13 cellular contexts compared by ENCODE assay signal in the genomic region with DNA sequence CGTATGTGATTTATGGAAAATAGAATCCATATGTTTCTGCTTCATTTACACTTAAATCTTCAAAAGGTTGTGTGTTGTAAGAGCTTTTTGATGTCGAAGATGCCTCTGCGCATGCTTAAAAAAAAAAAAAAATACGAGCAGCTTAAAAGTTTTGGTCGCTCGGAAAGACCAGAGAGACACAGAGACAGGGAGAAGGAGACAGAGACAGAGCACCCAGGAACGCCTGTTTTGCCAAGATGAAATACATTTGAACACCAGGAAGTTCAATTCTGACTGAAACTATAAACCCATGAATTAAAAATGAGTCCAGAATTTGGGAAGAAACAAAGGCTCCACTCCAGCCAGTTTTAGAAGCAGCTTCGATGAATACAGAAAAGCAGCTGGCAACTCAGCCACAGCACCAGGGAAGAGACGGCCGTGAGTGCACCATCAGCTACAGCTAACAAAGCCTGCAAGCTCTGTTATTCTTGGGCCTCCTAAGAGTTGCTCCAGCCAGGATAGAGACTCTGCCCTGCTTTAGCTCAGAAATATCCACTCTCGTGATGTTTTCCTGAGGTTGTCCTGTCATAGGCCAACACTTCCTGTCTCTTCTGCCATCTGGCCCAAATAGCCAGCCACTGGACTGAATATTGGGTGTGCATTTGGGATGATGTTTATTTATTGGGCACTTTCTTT. TPM values are rescaled to one million over a fixed set of nuclear protein-coding genes. Genes with fewer than 3 reads are reported as not detected.
DNase-seq lines count a peak whose midpoint lies in the region; ATAC-seq, FAIRE-seq and TF ChIP-seq lines count a peak whose summit lies in the region.
"Had no signal": no experiment of that assay in that cellular context is flagged by ENCODE, and none has a peak within 500 bp of the region (broad histone marks: within the 10 kb centered on the region; RNA-seq: fewer than 3 reads in every experiment).

No MANE protein-coding gene starts in this region.

- H3K4ac ChIP-seq in H1 (replicated peaks; ENCODE audit: insufficient read length, low read depth, low read length) = no peak overlapping the region

- no peak overlapping the region for H2AK5ac ChIP-seq in H1 (ENCODE audit: low read depth, low read length)

- 87% methylated on average over 11 of the region's 11 CpGs; no CpG with 5 or more reads in 1 of the 2 experiments for WGBS in H1 (ENCODE audit: extremely low coverage in 1 of 2, insufficient coverage in 1 of 2, insufficient read length in 1 of 2, insufficient replicate concordance in 2 of 2, low coverage in 1 of 2, low lambda C conversion rate in 2 of 2, missing lambda C conversion rate in 1 of 2), 2 experiments

- no peaks in the 10 kb centered on the region for H3K23me2 ChIP-seq in H1 (ENCODE audit: low read depth, low read length)

- CTCF ChIA-PET in H1 (lab: Charles Lee; ENCODE audit: partially characterized antibody) = interaction anchor here (0.6 to 2.2 kb wide), 9 partner anchors 10 to 374 kb away, joined by 3 to 14 read pairs (median 4); no protein-coding TSS in a partner anchor

- H3K23ac ChIP-seq in H1 (ENCODE audit: insufficient read length) = no peak overlapping the region

- H3K79me2 ChIP-seq in H1 (ENCODE audit: control insufficient read depth in 1 of 2, insufficient read depth in 2 of 2, low read length in 2 of 2) = no peaks in the 10 kb centered on the region

- H2AFZ ChIP-seq in H1 (ENCODE audit: low read length) = no peak overlapping the region

- no peak overlapping the region for H4K5ac ChIP-seq in H1 (ENCODE audit: insufficient read length, low read depth, low read length)

- DNase-seq in HFF-Myc (ENCODE audit: extremely low read depth, low read depth) = no peak
- DNase-seq in H1 (ENCODE audit: low read depth in 1 of 2, low spot score in 2 of 2) = no peak
- peak; percentile 26 for DNase-seq in midbrain (lab: John Stamatoyannopoulos, UW)
- DNase-seq in superior temporal gyrus (ENCODE audit: extremely low spot score) = peak; percentile 61
- DNase-seq in GM19240 (ENCODE audit: insufficient read length, low spot score) = no peak
- DNase-seq: activated CD4-positive, alpha-beta T cell treated with anti-CD3 and anti-CD28 coated beads, Interleukin-2, amount 50 U/mL, for 4 hours; activated naive CD4-positive, alpha-beta T cell; NCI-H1436 treated with DMSO at 0.1 percent for 48 hours; SW 1271 had no signal

- H4K20me1 ChIP-seq in H1 (replicated peaks in 1 of 2; ENCODE audit: control insufficient read depth in 1 of 2, insufficient read depth in 2 of 2, low read length in 2 of 2) = no peaks in the 10 kb centered on the region

- peaks cover 1 to 4% (median 2%) of the 10 kb centered on the region in 4 experiments; a peak in 3 of 7 replicates for H3K4me1 ChIP-seq in H1 (replicated peaks in 1 of 4; ENCODE audit: control insufficient read depth in 3 of 4, insufficient read depth in 4 of 4, low read length in 3 of 4)

- TF ChIP-seq RAD21 in H1 (IDR thresholded peaks at IDR 0.05 in 1 of 2, conservative IDR thresholded peaks at IDR 0.05 in 1 of 2; ENCODE audit: low read depth in 2 of 2, low read length in 2 of 2) = no peak

- H3K27me3 ChIP-seq in H1 (replicated peaks in 1 of 4; ENCODE audit: control insufficient read depth in 3 of 4, extremely low read depth in 1 of 4, insufficient read depth in 3 of 4, low read length in 3 of 4) = no peaks in the 10 kb centered on the region

- H2BK120ac ChIP-seq in H1 (replicated peaks; ENCODE audit: low read depth, low read length) = no peak overlapping the region

- H2BK15ac ChIP-seq in H1 (ENCODE audit: low read length) = no peak overlapping the region

- H3K9ac ChIP-seq in H1 (replicated peaks in 1 of 4; ENCODE audit: extremely low read depth in 1 of 4, low read depth in 3 of 4, low read length in 3 of 4) = no peak overlapping the region

- H2BK5ac ChIP-seq in H1 (ENCODE audit: low read depth, low read length) = no peak overlapping the region

- H4K91ac ChIP-seq in H1 (replicated peaks; ENCODE audit: insufficient read length, low read length) = no peak overlapping the region

- no peaks in the 10 kb centered on the region for H3K9me3 ChIP-seq in H1 (ENCODE audit: insufficient read depth in 2 of 2, low read depth in 1 of 2, low read length in 1 of 2)

- no peak for TF ChIP-seq POLR2A in H1 (IDR thresholded peaks at IDR 0.05; ENCODE audit: control extremely low read depth in 1 of 2, low read depth in 2 of 2, low read length in 2 of 2)

- H3K36me3 ChIP-seq in H1 (ENCODE audit: control insufficient read depth in 2 of 4, insufficient read depth in 4 of 4, low read length in 3 of 4) = no peaks in the 10 kb centered on the region

- no peak overlapping the region for H2BK20ac ChIP-seq in H1 (ENCODE audit: low read length)

- no peak overlapping the region for H3K18ac ChIP-seq in H1 (ENCODE audit: extremely low read depth, low read length)

- FAIRE-seq in H1 (lab: Jason Lieb, UNC) = no peak
- FAIRE-seq: HTR-8/SVneo had no signal

- TF ChIP-seq CTCF in HFF-Myc (IDR thresholded peaks at IDR 0.05; ENCODE audit: low read depth, low read length, missing control alignments) = no peak
- TF ChIP-seq CTCF in H1 (IDR thresholded peaks at IDR 0.05; ENCODE audit: control extremely low read depth in 1 of 3, insufficient read depth in 1 of 3, low read depth in 1 of 3, low read length in 3 of 3) = no peak

- H3K27ac ChIP-seq in H1 (ENCODE audit: low read depth, low read length) = no peak overlapping the region

- H4K8ac ChIP-seq in H1 (ENCODE audit: extremely low read depth, insufficient read depth, low read length) = no peak overlapping the region

- H3K4me2 ChIP-seq in H1 (ENCODE audit: insufficient read depth in 1 of 2, low read depth in 2 of 2, low read length in 2 of 2) = no peak overlapping the region

- peak overlapping the region; percentile 24 for H3K4me3 ChIP-seq in HFF-Myc (replicated peaks; ENCODE audit: low read depth, low read length)
- H3K4me3 ChIP-seq in H1 (ENCODE audit: extremely low read depth in 1 of 4, insufficient read depth in 2 of 4, low read depth in 3 of 4, low read length in 4 of 4) = no peak overlapping the region

- H3K14ac ChIP-seq in H1 (ENCODE audit: insufficient read length) = no peak overlapping the region

- no peak for TF ChIP-seq EP300 in H1 (IDR thresholded peaks at IDR 0.05; ENCODE audit: borderline replicate concordance in 1 of 2, low read depth in 2 of 2, low read length in 2 of 2)

- H3K79me1 ChIP-seq in H1 (ENCODE audit: low read depth, low read length) = no peaks in the 10 kb centered on the region

- peak overlapping the region; percentile 22; the same call in 1 of the 2 replicates for H2BK12ac ChIP-seq in H1 (ENCODE audit: low read depth, low read length)

- no peak overlapping the region for H3K56ac ChIP-seq in H1 (replicated peaks; ENCODE audit: insufficient read length, low read depth, low read length)

- no peak for ATAC-seq in HG03571 (IDR thresholded peaks at IDR 0.05; ENCODE audit: unreplicated experiment)
- ATAC-seq in HG03139 (IDR thresholded peaks at IDR 0.05; ENCODE audit: unreplicated experiment) = no peak
- no peak for ATAC-seq in GM21717 (IDR thresholded peaks at IDR 0.05; ENCODE audit: unreplicated experiment)

- POLR2A ChIA-PET in H1 (lab: Charles Lee; ENCODE audit: partially characterized antibody) = interaction anchor here (1.2 kb wide), 1 partner anchor 24 kb away, joined by 4 read pairs; no protein-coding TSS in a partner anchor

TF ChIP-seq in H1, 55 proteins besides CTCF, POLR2A, EP300 and RAD21 (continues in another document):
- no peak for TF ChIP-seq SP4 (IDR thresholded peaks at IDR 0.05; ENCODE audit: low read length)
- no peak for TF ChIP-seq TAF7 (optimal IDR thresholded peaks at IDR 0.05; ENCODE audit: borderline replicate concordance, low read depth, low read length)
- no peak for TF ChIP-seq KDM1A (IDR thresholded peaks at IDR 0.05; ENCODE audit: borderline replicate concordance, low read length)
- TF ChIP-seq GABPA (IDR thresholded peaks at IDR 0.05; ENCODE audit: borderline replicate concordance, insufficient read depth, low read length) = no peak
- no peak for TF ChIP-seq CTBP2 (IDR thresholded peaks at IDR 0.05; ENCODE audit: borderline replicate concordance, insufficient read depth, insufficient read length, low read length)
- TF ChIP-seq SIN3A (conservative IDR thresholded peaks at IDR 0.05 in 1 of 2, IDR thresholded peaks at IDR 0.05 in 1 of 2; ENCODE audit: low read depth in 1 of 2, low read length in 2 of 2) = no peak
- TF ChIP-seq, protein P1, sequence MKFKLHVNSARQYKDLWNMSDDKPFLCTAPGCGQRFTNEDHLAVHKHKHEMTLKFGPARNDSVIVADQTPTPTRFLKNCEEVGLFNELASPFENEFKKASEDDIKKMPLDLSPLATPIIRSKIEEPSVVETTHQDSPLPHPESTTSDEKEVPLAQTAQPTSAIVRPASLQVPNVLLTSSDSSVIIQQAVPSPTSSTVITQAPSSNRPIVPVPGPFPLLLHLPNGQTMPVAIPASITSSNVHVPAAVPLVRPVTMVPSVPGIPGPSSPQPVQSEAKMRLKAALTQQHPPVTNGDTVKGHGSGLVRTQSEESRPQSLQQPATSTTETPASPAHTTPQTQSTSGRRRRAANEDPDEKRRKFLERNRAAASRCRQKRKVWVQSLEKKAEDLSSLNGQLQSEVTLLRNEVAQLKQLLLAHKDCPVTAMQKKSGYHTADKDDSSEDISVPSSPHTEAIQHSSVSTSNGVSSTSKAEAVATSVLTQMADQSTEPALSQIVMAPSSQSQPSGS (IDR thresholded peaks at IDR 0.05; ENCODE audit: low read length) = no peak
- no peak for TF ChIP-seq RNF2 (IDR thresholded peaks at IDR 0.05; ENCODE audit: borderline replicate concordance, low read depth, low read length, missing control alignments, poor library complexity, severe bottlenecking)

RNA-seq across cellular contexts. Expression of a gene that starts 2.5 kb away (rescaled TPM):
- total RNA-seq in H1 (2021; fragmentation: NEBNext Ultra II Directional; extraction: Animal tissue kit (Norgen Biotek cat#: 25700)) = not detected in 2 replicates
- polyA plus RNA-seq in H1 (2011; rRNA removed) = not detected in 2 replicates
- polyA plus RNA-seq in H1 (2011; cell fraction: cytosol; rRNA removed) = 0.04 TPM
- polyA plus RNA-seq in H1 (2011; cell fraction: nucleus; rRNA removed) = 0.07 TPM
- 0.09 TPM in 1 of 4 replicates, not detected in the others for polyA plus RNA-seq in H1 (2012, experiment 1 of 2)
- not detected for polyA plus RNA-seq in H1 (2012, experiment 2 of 2)
- polyA plus RNA-seq in H1 (2013, experiment 1 of 2) = 0.04 TPM
- 0.06 TPM for polyA plus RNA-seq in H1 (2013, experiment 2 of 2)
- polyA minus RNA-seq in H1 (2011; rRNA and poly(A)+ RNA removed) = 0.09 TPM in 1 of 2 replicates, not detected in the other
- polyA minus RNA-seq in H1 (2011; cell fraction: cytosol; rRNA and poly(A)+ RNA removed) = not detected
- 0.40 TPM for polyA minus RNA-seq in H1 (2011; cell fraction: nucleus; rRNA and poly(A)+ RNA removed)

RNA-seq across cellular contexts. Expression of a gene that starts 48.8 kb away (rescaled TPM):
- 1.9 and 2.2 TPM in 2 replicates for total RNA-seq in H1 (2021; fragmentation: NEBNext Ultra II Directional; extraction: Animal tissue kit (Norgen Biotek cat#: 25700))
- 1.1 and 1.5 TPM in 2 replicates for polyA plus RNA-seq in H1 (2011; rRNA removed)
- 0.88 TPM for polyA plus RNA-seq in H1 (2011; cell fraction: cytosol; rRNA removed)
- 1.7 TPM for polyA plus RNA-seq in H1 (2011; cell fraction: nucleus; rRNA removed)
- polyA plus RNA-seq in H1 (2012, experiment 1 of 2) = 1.1 to 1.5 TPM (median 1.4 TPM) in 4 replicates
- polyA plus RNA-seq in H1 (2012, experiment 2 of 2) = 0.38 TPM
- polyA plus RNA-seq in H1 (2013, experiment 1 of 2) = 1.8 TPM
- polyA plus RNA-seq in H1 (2013, experiment 2 of 2) = 1.7 TPM
- 2.5 and 2.9 TPM in 2 replicates for polyA minus RNA-seq in H1 (2011; rRNA and poly(A)+ RNA removed)
- polyA minus RNA-seq in H1 (2011; cell fraction: cytosol; rRNA and poly(A)+ RNA removed) = 3.0 TPM
- polyA minus RNA-seq in H1 (2011; cell fraction: nucleus; rRNA and poly(A)+ RNA removed) = 2.4 TPM

Comparison
In these comparisons a context has a peak if more than half of its experiments do, and no peak if none do; other contexts are left out.
1. DNase-seq: peak in midbrain (single experiment) and superior temporal gyrus (single experiment); none in HFF-Myc (single experiment), H1 (0 of 2) and GM19240 (single experiment).